ENCODE assay signal across 7 cellular contexts in genomic region chr6:80214436-80215022, GRCh38.
DNase-seq lines count a peak whose midpoint lies in the region; ATAC-seq, FAIRE-seq and TF ChIP-seq lines count a peak whose summit lies in the region.

No MANE protein-coding gene starts in this region.

- no peaks in the 10 kb centered on the region for H3K9me3 ChIP-seq in hepatocyte (ENCODE audit: low read depth)

- H3K27me3 ChIP-seq in hepatocyte: no peaks in the 10 kb centered on the region

- no peak overlapping the region for H3K4me3 ChIP-seq in hepatocyte

- 42% methylated on average over 4 of the region's 4 CpGs for WGBS in hepatocyte (ENCODE audit: low lambda C conversion rate, missing lambda C conversion rate)

- H3K4me1 ChIP-seq in hepatocyte (ENCODE audit: insufficient read depth): peaks cover 18% of the 10 kb centered on the region

- H3K79me2 ChIP-seq in hepatocyte: no peaks in the 10 kb centered on the region

- peak; percentile 73 for TF ChIP-seq CTCF in hepatocyte (IDR thresholded peaks at IDR 0.05; ENCODE audit: poor library complexity)

- H4K20me1 ChIP-seq in hepatocyte (ENCODE audit: insufficient read depth, poor library complexity, severe bottlenecking): no peaks in the 10 kb centered on the region

- H3K27ac ChIP-seq in hepatocyte: no peak overlapping the region

- no peak overlapping the region for H2AFZ ChIP-seq in hepatocyte

- H3K4me2 ChIP-seq in hepatocyte: no peak overlapping the region

- ATAC-seq in GM21390 (IDR thresholded peaks at IDR 0.05; ENCODE audit: unreplicated experiment): peak; percentile 92
- ATAC-seq in HG03520 (IDR thresholded peaks at IDR 0.05; ENCODE audit: unreplicated experiment): peak; percentile 94

- peak; percentile 21 for DNase-seq in NCI-H526 treated with DMSO at 0.1 percent for 48 hours (lab: John Stamatoyannopoulos, UW)
- peak; percentile 74 for DNase-seq in amniotic stem cell (lab: John Stamatoyannopoulos, UW)
- peak; percentile 77 for DNase-seq in hepatocyte (ENCODE audit: low spot score)
- peak; percentile 2 for DNase-seq in stimulated activated CD4-positive, alpha-beta T cell treated with anti-CD3 and anti-CD28 coated beads, Interleukin-4, amount 100 ng/mL, for 1 hour

- H3K36me3 ChIP-seq in hepatocyte (replicated peaks; ENCODE audit: insufficient read depth, low read depth): no peaks in the 10 kb centered on the region

- peak; percentile 90 for FAIRE-seq in G401.6 (lab: Jason Lieb, UNC)

- H3K9me2 ChIP-seq in hepatocyte (replicated peaks; ENCODE audit: insufficient read depth): no peaks in the 10 kb centered on the region

Comparison
In these comparisons a context has a peak if more than half of its experiments do, and no peak if none do; other contexts are left out.
1. DNase-seq: peak in every context shown above with its lines; median percentile 77 in hepatocyte; 74 in amniotic stem cell; 21 in NCI-H526 treated with DMSO at 0.1 percent for 48 hours; 2 in stimulated activated CD4-positive, alpha-beta T cell treated with anti-CD3 and anti-CD28 coated beads, Interleukin-4, amount 100 ng/mL, for 1 hour.